ENCODE assay signal across 9 cellular contexts in genomic region chr1:92291372-92291999, GRCh38. TPM values are rescaled to one million over a fixed set of nuclear protein-coding genes. Genes with fewer than 3 reads are reported as not detected.
DNase-seq lines count a peak whose midpoint lies in the region; ATAC-seq and TF ChIP-seq lines count a peak whose summit lies in the region.
"Had no signal": no experiment of that assay in that cellular context is flagged by ENCODE, and none has a peak within 500 bp of the region (broad histone marks: within the 10 kb centered on the region; RNA-seq: fewer than 3 reads in every experiment).

No MANE protein-coding gene starts in this region.

- H3K4me3 ChIP-seq in Loucy (ENCODE audit: low read length, poor library complexity, severe bottlenecking) (no peak overlapping the region), SK-N-MC (no peak overlapping the region), trophoblast cell (ENCODE audit: low read depth, low read length) (no peak overlapping the region)
- H3K4me3 ChIP-seq: BLaER1 had no signal

- no peak overlapping the region for H3K4me2 ChIP-seq in Loucy (ENCODE audit: low read depth, low read length, poor library complexity, severe bottlenecking)
- no peak overlapping the region for H3K4me2 ChIP-seq in trophoblast cell (ENCODE audit: low read length)
- H3K4me2 ChIP-seq: BLaER1 had no signal

- no peak overlapping the region for H3K4me3 Mint-ChIP-seq in activated naive CD8-positive, alpha-beta T cell treated with anti-CD3 and anti-CD28 coated beads, Interleukin-2, amount 50 U/mL, for 24 hours

- TF ChIP-seq CTCF in Loucy (conservative IDR thresholded peaks at IDR 0.05; ENCODE audit: low read length) = peak; percentile 98

- no peaks in the 10 kb centered on the region for H3K27me3 Mint-ChIP-seq in activated naive CD8-positive, alpha-beta T cell treated with anti-CD3 and anti-CD28 coated beads, Interleukin-2, amount 50 U/mL, for 24 hours

- H3K9me3 ChIP-seq in Loucy (ENCODE audit: insufficient read depth, low read depth, low read length) (no peaks in the 10 kb centered on the region), SK-N-MC (ENCODE audit: low read depth, low read length) (no peaks in the 10 kb centered on the region), trophoblast cell (ENCODE audit: insufficient read depth, low read depth, low read length) (no peaks in the 10 kb centered on the region)
- H3K9me3 ChIP-seq: BLaER1 had no signal

- H4K91ac ChIP-seq in trophoblast cell (ENCODE audit: low read depth, low read length) = no peak overlapping the region

- H2BK120ac ChIP-seq in trophoblast cell (ENCODE audit: insufficient read depth, low read length, poor library complexity) = no peak overlapping the region

- H4K20me1 ChIP-seq in Loucy (ENCODE audit: insufficient read depth, low read length, poor library complexity, severe bottlenecking) = no peaks in the 10 kb centered on the region
- H4K20me1 ChIP-seq: BLaER1 had no signal

- DNase-seq in NCI-H1417 (lab: John Stamatoyannopoulos, UW) (peak; percentile 27 to 77 (median 28)), NCI-H1417 treated with DMSO at 0.1 percent for 48 hours (lab: John Stamatoyannopoulos, UW) (no peak), SK-N-MC (ENCODE audit: low read depth, low spot score) (peak; percentile 22), fibroblast of peridontal ligament (ENCODE audit: extremely low read depth) (peak; percentile 87), trophoblast cell (peak; percentile 48 to 86)
- DNase-seq in activated naive CD8-positive, alpha-beta T cell treated with anti-CD3 and anti-CD28 coated beads, Interleukin-2, amount 50 U/mL, for 24 hours = no peak
- no peak for DNase-seq in stimulated activated CD4-positive, alpha-beta T cell treated with anti-CD3 and anti-CD28 coated beads, Interleukin-1b, Interleukin-23, amount 100 ng/mL, for 48 hours

- no peak overlapping the region for H3K27ac Mint-ChIP-seq in activated naive CD8-positive, alpha-beta T cell treated with anti-CD3 and anti-CD28 coated beads, Interleukin-2, amount 50 U/mL, for 24 hours

- no peaks in the 10 kb centered on the region for H3K9me2 ChIP-seq in Loucy (replicated peaks; ENCODE audit: low read depth, low read length)

- no peak overlapping the region for H2BK5ac ChIP-seq in trophoblast cell (ENCODE audit: low read depth, low read length, poor library complexity)

- H2AFZ ChIP-seq in Loucy (ENCODE audit: low read length) (no peak overlapping the region), trophoblast cell (ENCODE audit: insufficient read depth, low read length, poor library complexity) (no peak overlapping the region)

- H3K27ac ChIP-seq in SK-N-MC (no peak overlapping the region), trophoblast cell (ENCODE audit: low read depth, low read length) (no peak overlapping the region)
- H3K27ac ChIP-seq: BLaER1 had no signal

- H3K23ac ChIP-seq in trophoblast cell (ENCODE audit: low read length) = no peak overlapping the region

- H3K4me1 ChIP-seq in Loucy (ENCODE audit: insufficient read depth, low read length, poor library complexity, severe bottlenecking) (peaks cover 13% of the 10 kb centered on the region), trophoblast cell (ENCODE audit: control insufficient read depth in 1 of 2, insufficient read depth in 2 of 2, low read length in 2 of 2) (no peaks in the 10 kb centered on the region)
- H3K4me1 ChIP-seq: BLaER1 had no signal

- H3K27me3 ChIP-seq in Loucy (ENCODE audit: insufficient read depth, low read length, poor library complexity, severe bottlenecking) = no peaks in the 10 kb centered on the region
- H3K27me3 ChIP-seq in trophoblast cell (ENCODE audit: insufficient read depth, low read length) = no peaks in the 10 kb centered on the region
- H3K27me3 ChIP-seq: BLaER1 had no signal

- 0 out of 2 replicates have a peak, but pooled peaks cover 3% of the 10 kb centered on the region for H3F3A ChIP-seq in Loucy (ENCODE audit: low read depth)

- H3K79me2 ChIP-seq in Loucy (ENCODE audit: insufficient read depth, low read length) (peaks cover 4% of the 10 kb centered on the region), trophoblast cell (ENCODE audit: control insufficient read depth, insufficient read depth, low read length, poor library complexity) (no peaks in the 10 kb centered on the region)

- H3K36me3 ChIP-seq in Loucy (ENCODE audit: insufficient read depth, low read length) = peaks cover 6% of the 10 kb centered on the region; the same call in 1 of the 2 replicates
- H3K36me3 ChIP-seq in SK-N-MC (ENCODE audit: insufficient read depth, low read length) = peaks cover 40% of the 10 kb centered on the region
- peaks cover 4 to 5% of the 10 kb centered on the region in 2 experiments for H3K36me3 ChIP-seq in trophoblast cell (ENCODE audit: control insufficient read depth in 1 of 2, insufficient read depth in 2 of 2, low read length in 2 of 2)

- peaks cover 44% of the 10 kb centered on the region for H3K36me3 Mint-ChIP-seq in activated naive CD8-positive, alpha-beta T cell treated with anti-CD3 and anti-CD28 coated beads, Interleukin-2, amount 50 U/mL, for 24 hours (ENCODE audit: low read depth)

- no peak overlapping the region for H2BK12ac ChIP-seq in trophoblast cell (ENCODE audit: low read length)

- H3K18ac ChIP-seq in trophoblast cell (ENCODE audit: low read length) = no peak overlapping the region

- H4K12ac ChIP-seq in trophoblast cell (ENCODE audit: low read depth, low read length) = no peak overlapping the region

- H2AK5ac ChIP-seq in trophoblast cell (ENCODE audit: low read length) = no peak overlapping the region

- H3K9me3 Mint-ChIP-seq in activated naive CD8-positive, alpha-beta T cell treated with anti-CD3 and anti-CD28 coated beads, Interleukin-2, amount 50 U/mL, for 24 hours = no peaks in the 10 kb centered on the region

- no peak overlapping the region for H3K9ac ChIP-seq in Loucy (ENCODE audit: low read depth, low read length, poor library complexity, severe bottlenecking)
- no peak overlapping the region for H3K9ac ChIP-seq in SK-N-MC (ENCODE audit: insufficient read length)
- H3K9ac ChIP-seq in trophoblast cell (ENCODE audit: low read length) = no peak overlapping the region
- H3K9ac ChIP-seq: BLaER1 had no signal

- no peak overlapping the region for H3K4ac ChIP-seq in trophoblast cell (ENCODE audit: low read depth, low read length)

- H3K79me1 ChIP-seq in trophoblast cell (ENCODE audit: low read length) = no peaks in the 10 kb centered on the region

- no peak overlapping the region for H4K8ac ChIP-seq in trophoblast cell (ENCODE audit: low read depth, low read length)

- ATAC-seq in activated naive CD8-positive, alpha-beta T cell treated with anti-CD3 and anti-CD28 coated beads, Interleukin-2, amount 50 U/mL, for 24 hours = no peak

- peaks cover 9% of the 10 kb centered on the region for H3K4me1 Mint-ChIP-seq in activated naive CD8-positive, alpha-beta T cell treated with anti-CD3 and anti-CD28 coated beads, Interleukin-2, amount 50 U/mL, for 24 hours

- no CpG with 5 or more reads among the region's 3 CpGs for WGBS in trophoblast cell (ENCODE audit: extremely low coverage, insufficient coverage, insufficient read length)

- no peak overlapping the region for H3K14ac ChIP-seq in trophoblast cell (ENCODE audit: low read length)

RNA-seq across cellular contexts. Expression of gene GLMN, which starts 7.3 kb away (rescaled TPM):
- polyA plus RNA-seq in trophoblast cell (2013) = 9.8 and 10.5 TPM in 2 replicates

RNA-seq across cellular contexts. Expression of gene RPAP2, which starts 7.4 kb away (rescaled TPM):
- 13.0 and 14.0 TPM in 2 replicates for polyA plus RNA-seq in trophoblast cell (2013)

Comparison
In these comparisons a context has a peak if more than half of its experiments do, and no peak if none do; other contexts are left out.
1. DNase-seq: peak in NCI-H1417 (3 of 3), SK-N-MC (single experiment), fibroblast of peridontal ligament (single experiment) and trophoblast cell (2 of 2); none in NCI-H1417 treated with DMSO at 0.1 percent for 48 hours (single experiment), activated naive CD8-positive, alpha-beta T cell treated with anti-CD3 and anti-CD28 coated beads, Interleukin-2, amount 50 U/mL, for 24 hours (single experiment) and stimulated activated CD4-positive, alpha-beta T cell treated with anti-CD3 and anti-CD28 coated beads, Interleukin-1b, Interleukin-23, amount 100 ng/mL, for 48 hours (single experiment).